ENCODE assay signal across 9 cellular contexts in genomic region chr12:108640802-108641445, GRCh38. TPM values are rescaled to one million over a fixed set of nuclear protein-coding genes. Genes with fewer than 3 reads are reported as not detected.
DNase-seq lines count a peak whose midpoint lies in the region; ATAC-seq and TF ChIP-seq lines count a peak whose summit lies in the region.
"Had no signal": no experiment of that assay in that cellular context is flagged by ENCODE, and none has a peak within 500 bp of the region (broad histone marks: within the 10 kb centered on the region; RNA-seq: fewer than 3 reads in every experiment).

No MANE protein-coding gene starts in this region.

- H3K36me3 Mint-ChIP-seq in GM23338 (ENCODE audit: low read depth), result peaks cover 7% of the 10 kb centered on the region; the same call in 1 of the 3 replicates

- H3K79me2 ChIP-seq in GM23338 (replicated peaks; ENCODE audit: insufficient read depth), result no peaks in the 10 kb centered on the region

- H3K27me3 Mint-ChIP-seq in GM23338 (ENCODE audit: insufficient read depth, low read depth, poor library complexity), result peaks cover 12% of the 10 kb centered on the region

- H3K4me2 ChIP-seq in GM23338, result no peak overlapping the region

- H3K27ac ChIP-seq in GM23338 (ENCODE audit: low read depth), result no peak overlapping the region

- H3K9me2 ChIP-seq in GM23338 (ENCODE audit: insufficient read depth), result peaks cover 4% of the 10 kb centered on the region; the same call in 1 of the 2 replicates

- peaks cover 39% of the 10 kb centered on the region for H3K4me1 Mint-ChIP-seq in GM23338

- no peak overlapping the region for H3K27ac Mint-ChIP-seq in GM23338

- DNase-seq in Daoy (ENCODE audit: low read depth) (peak; percentile 57), NCI-H2227 (lab: John Stamatoyannopoulos, UW; ENCODE audit: unreplicated experiment) (peak; percentile 40), cardiac fibroblast (ENCODE audit: low read depth in 2 of 2) (peak; percentile 52 to 61), myocyte (ENCODE audit: low read depth) (peak; percentile 59), GM23338 (ENCODE audit: low spot score) (no peak)

- TF ChIP-seq CTCF in cardiac fibroblast (IDR thresholded peaks at IDR 0.05; ENCODE audit: low read depth, low read length), result no peak
- TF ChIP-seq CTCF in GM23338 (conservative IDR thresholded peaks at IDR 0.05; ENCODE audit: low read depth in 2 of 2), result no peak

- no peaks in the 10 kb centered on the region for H4K20me1 ChIP-seq in GM23338 (replicated peaks; ENCODE audit: insufficient read depth)

- H3K4me3 ChIP-seq in cardiac fibroblast (replicated peaks in 1 of 2; ENCODE audit: low read depth in 2 of 2, low read length in 2 of 2), result no peak overlapping the region
- H3K4me3 ChIP-seq in GM23338, result no peak overlapping the region

- H3K27me3 ChIP-seq in GM23338 (ENCODE audit: insufficient read depth), result no peaks in the 10 kb centered on the region

- H3K4me3 Mint-ChIP-seq in GM23338, result no peak overlapping the region

- H3K9me3 Mint-ChIP-seq in GM23338, result no peaks in the 10 kb centered on the region
- H3K9me3 Mint-ChIP-seq: activated T-helper 2 cell treated with anti-CD3 and anti-CD28 coated beads, Interferon-gamma antibody, Interleukin-2, Interleukin-4, amounts not matched to agents 10 μg/mL and 5 μg/mL and 100 μg/mL, durations not matched to agents 14 hours and 24 hours and 36 hours had no signal

- H2AFZ ChIP-seq in GM23338, result no peak overlapping the region

- H3K4me1 ChIP-seq in GM23338 (ENCODE audit: insufficient read depth), result peaks cover 26% of the 10 kb centered on the region

- 0 out of 2 replicates have a peak, but pooled peaks cover 8% of the 10 kb centered on the region for H3F3A ChIP-seq in GM23338 (replicated peaks; ENCODE audit: low read depth)

- no peaks in the 10 kb centered on the region for H3K36me3 ChIP-seq in GM23338 (ENCODE audit: insufficient read depth)

- ATAC-seq in HG03469 (IDR thresholded peaks at IDR 0.05; ENCODE audit: unreplicated experiment) (no peak), HG03432 (IDR thresholded peaks at IDR 0.05; ENCODE audit: unreplicated experiment) (no peak), GM18870 (IDR thresholded peaks at IDR 0.05; ENCODE audit: unreplicated experiment) (no peak), GM23338 (no peak)

TF ChIP-seq in GM23338, 12 proteins besides CTCF, POLR2A, EP300 and RAD21:
- TF ChIP-seq POLR2AphosphoS5 (IDR thresholded peaks at IDR 0.05; ENCODE audit: low read depth) (no peak), EZH2phosphoT487 (IDR thresholded peaks at IDR 0.05; ENCODE audit: unreplicated experiment) (no peak)
TF ChIP-seq in GM23338: peak in this region for 0.

RNA-seq across cellular contexts. Expression of gene SELPLG, which starts 7.2 kb away (rescaled TPM):
- 0.21 and 0.23 TPM in 2 replicates for total RNA-seq in Daoy (2014; rRNA removed; shearing (Covaris generic))
- total RNA-seq in myocyte, result 2.4 and 2.9 TPM in 2 replicates
- 5.1 TPM for polyA plus RNA-seq in myocyte (2012)
- total RNA-seq in GM23338 (2014; rRNA removed; shearing (Covaris generic)), result 0.56 TPM in 1 of 2 replicates, not detected in the other
- polyA plus RNA-seq in GM23338 (2016; fragmentation: Nextera tagmentation; extraction: Ambion mirVana), result 0.16 TPM in 1 of 2 replicates, not detected in the other

RNA-seq across cellular contexts. Expression of gene TMEM119, which starts 43.0 kb away (rescaled TPM):
- 0.57 and 1.1 TPM in 2 replicates for total RNA-seq in Daoy (2014; rRNA removed; shearing (Covaris generic))
- total RNA-seq in myocyte, result 34.4 and 55.5 TPM in 2 replicates
- 50.8 TPM for polyA plus RNA-seq in myocyte (2012)
- 0.07 and 0.35 TPM in 2 replicates for total RNA-seq in GM23338 (2014; rRNA removed; shearing (Covaris generic))
- polyA plus RNA-seq in GM23338 (2016; fragmentation: Nextera tagmentation; extraction: Ambion mirVana), result 0.06 TPM in 1 of 2 replicates, not detected in the other
- total RNA-seq: activated T-helper 2 cell treated with anti-CD3 and anti-CD28 coated beads, Interferon-gamma antibody, Interleukin-2, Interleukin-4, amounts not matched to agents 10 μg/mL and 5 μg/mL and 100 μg/mL, durations not matched to agents 14 hours and 24 hours and 36 hours had no signal

Comparison
In these comparisons a context has a peak if more than half of its experiments do, and no peak if none do; other contexts are left out.
1. RNA of gene TMEM119, which starts 43.0 kb away (total RNA-seq): 34.4 to 55.5 TPM in myocyte; 0.57 to 1.1 TPM in Daoy and 0.07 to 0.35 TPM in GM23338; every median in the first group is over 10 times any median in the second.